Comparison of ENCODE assay signal across 20 cellular contexts in the genomic region with DNA sequence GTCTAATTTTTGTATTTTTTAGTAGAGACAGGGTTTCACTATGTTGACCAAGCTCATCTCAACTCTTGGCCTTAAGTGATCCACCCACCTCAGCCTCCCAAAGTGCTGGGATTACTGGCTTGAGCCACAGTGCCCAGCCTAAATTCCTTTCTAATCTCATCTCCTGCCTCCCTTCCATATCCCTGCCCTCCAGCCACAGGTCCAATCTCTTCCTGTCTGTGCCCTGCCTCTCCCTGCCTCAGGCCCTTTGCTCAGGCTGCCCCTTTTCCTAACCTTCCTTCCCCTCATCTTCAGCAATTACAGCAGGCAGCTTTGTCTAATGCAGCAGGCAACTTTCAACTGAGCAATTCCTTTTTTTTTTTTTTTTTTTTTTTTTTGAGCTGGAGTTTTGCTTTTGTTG.
"Had no signal": no experiment of that assay in that cellular context is flagged by ENCODE, and none has a peak within 500 bp of the region (broad histone marks: within the 10 kb centered on the region; RNA-seq: fewer than 3 reads in every experiment).

No MANE protein-coding gene starts in this region.

- H3K27ac ChIP-seq: RWPE1 had no signal

- ATAC-seq: Panc1, PC-3 had no signal

- H3K9me3 ChIP-seq: SK-N-SH had no signal

- DNase-seq: KBM-7, MV-4-11, NCI-H1048, NCI-H1105, NCI-H1417, NCI-H1436 treated with DMSO at 0.1 percent for 48 hours, NCI-H1694, NCI-H187 treated with DMSO at 0.1 percent for 48 hours, NCI-H2029 treated with DMSO at 0.1 percent for 48 hours, NCI-H2107, NCI-H2227 treated with DMSO at 0.1 percent for 48 hours, NCI-H524 treated with DMSO at 0.1 percent for 48 hours, NCI-H69, NCI-H774, PC-3, SHP77, SK-N-SH, SW 1271 had no signal
